ENCODE assay signal across 14 cellular contexts in genomic region chr6:110547266-110547964, GRCh38.
A peak's percentile ranks its signal among the peaks of the same experiment; 100 is the strongest.
DNase-seq lines count a peak whose midpoint lies in the region; ATAC-seq and TF ChIP-seq lines count a peak whose summit lies in the region.
"Had no signal": no experiment of that assay in that cellular context is flagged by ENCODE, and none has a peak within 500 bp of the region (broad histone marks: within the 10 kb centered on the region; RNA-seq: fewer than 3 reads in every experiment).

No MANE protein-coding gene starts in this region.

- peak overlapping the region; percentile 78 for H3K27ac ChIP-seq in SJSA1
- H3K27ac ChIP-seq in fibroblast of lung (ENCODE audit: insufficient read depth, low read length), result no peak overlapping the region
- H3K27ac ChIP-seq in CD4-positive, alpha-beta T cell (ENCODE audit: low read depth, low read length), result no peak overlapping the region
- H3K27ac ChIP-seq: spleen, thyroid gland had no signal

- peaks cover 3% of the 10 kb centered on the region for H3K9me3 Mint-ChIP-seq in CD4-positive, alpha-beta T cell

- peak; percentile 75 for DNase-seq in HCEC 1CT
- DNase-seq in SJSA1 (ENCODE audit: low read depth in 1 of 2, low spot score in 2 of 2), result peak; percentile 57 to 76
- DNase-seq in fibroblast of lung (ENCODE audit: low read depth in 2 of 2), result peak in 1 of 2 donors; percentile 79
- no peak for DNase-seq in CD4-positive, alpha-beta T cell
- DNase-seq in amniotic stem cell (lab: John Stamatoyannopoulos, UW), result no peak
- DNase-seq: activated CD4-positive, alpha-beta T cell treated with anti-CD3 and anti-CD28 coated beads for 48 hours; activated gamma-delta T cell treated with Interleukin-2 at 50 U/mL for 16 hours; GOT3; NCI-H748 treated with DMSO at 0.1 percent for 48 hours; spleen had no signal

- H3K9me3 ChIP-seq in SJSA1 (replicated peaks) (peaks cover 10% of the 10 kb centered on the region), fibroblast of lung (ENCODE audit: control insufficient read depth, insufficient read depth, low read depth, low read length) (no peaks in the 10 kb centered on the region), skeletal muscle satellite cell (replicated peaks; ENCODE audit: low read length) (peaks cover 11% of the 10 kb centered on the region)
- H3K9me3 ChIP-seq in CD4-positive, alpha-beta T cell (ENCODE audit: control insufficient read depth, low read length), result no peaks in the 10 kb centered on the region
- H3K9me3 ChIP-seq: thyroid gland had no signal

- no peak overlapping the region for H3K4me3 Mint-ChIP-seq in CD4-positive, alpha-beta T cell

- H3K27me3 ChIP-seq in SJSA1 (replicated peaks) (no peaks in the 10 kb centered on the region), fibroblast of lung (ENCODE audit: control insufficient read depth, insufficient read depth, low read length) (no peaks in the 10 kb centered on the region), skeletal muscle satellite cell (ENCODE audit: control insufficient read depth, insufficient read depth, low read length) (no peaks in the 10 kb centered on the region)
- H3K27me3 ChIP-seq in CD4-positive, alpha-beta T cell (ENCODE audit: control insufficient read depth, insufficient read depth, low read length), result no peaks in the 10 kb centered on the region
- H3K27me3 ChIP-seq: spleen, thyroid gland had no signal

- H3K79me2 ChIP-seq in fibroblast of lung (ENCODE audit: control insufficient read depth, insufficient read depth, low read length), result no peaks in the 10 kb centered on the region

- H3K4me2 ChIP-seq in fibroblast of lung (ENCODE audit: extremely low read depth, insufficient read depth, low read length), result peak overlapping the region; percentile 23
- H3K4me2 ChIP-seq in skeletal muscle satellite cell (ENCODE audit: low read length), result peak overlapping the region; percentile 52

- H3K4me1 Mint-ChIP-seq in CD4-positive, alpha-beta T cell (ENCODE audit: low read depth), result peaks cover 7% of the 10 kb centered on the region

- no peaks in the 10 kb centered on the region for H3K36me3 Mint-ChIP-seq in CD4-positive, alpha-beta T cell (ENCODE audit: low read depth)

- no peak for ATAC-seq in CD4-positive, alpha-beta T cell (ENCODE audit: poor library complexity)
- ATAC-seq in HG03571 (IDR thresholded peaks at IDR 0.05; ENCODE audit: unreplicated experiment) (no peak), HG03457 (IDR thresholded peaks at IDR 0.05; ENCODE audit: unreplicated experiment) (no peak)

- H3K36me3 ChIP-seq in SJSA1, result no peaks in the 10 kb centered on the region; the same call in 1 of the 2 replicates
- H3K36me3 ChIP-seq in fibroblast of lung (ENCODE audit: control insufficient read depth, insufficient read depth, low read length), result no peaks in the 10 kb centered on the region
- no peaks in the 10 kb centered on the region for H3K36me3 ChIP-seq in skeletal muscle satellite cell (ENCODE audit: insufficient read depth, low read length)
- H3K36me3 ChIP-seq: spleen, thyroid gland had no signal

- H3K9ac ChIP-seq in fibroblast of lung (ENCODE audit: insufficient read depth, low read length) (no peak overlapping the region), skeletal muscle satellite cell (ENCODE audit: low read depth, low read length) (peak overlapping the region; percentile 59)

- H3K4me1 ChIP-seq in SJSA1 (replicated peaks) (peaks cover 36% of the 10 kb centered on the region), fibroblast of lung (ENCODE audit: control insufficient read depth, extremely low read depth, insufficient read depth, low read length) (no peaks in the 10 kb centered on the region), skeletal muscle satellite cell (ENCODE audit: control insufficient read depth, insufficient read depth, low read length) (peaks cover 23% of the 10 kb centered on the region)
- H3K4me1 ChIP-seq: thyroid gland had no signal

- no peak overlapping the region for H2AFZ ChIP-seq in fibroblast of lung (ENCODE audit: low read length)

- no peaks in the 10 kb centered on the region for H4K20me1 ChIP-seq in fibroblast of lung (ENCODE audit: control insufficient read depth, extremely low read depth, insufficient read depth, low read length)

- POLR2A ChIA-PET in CD4-positive, alpha-beta T cell (lab: Charles Lee), result no interaction called here

- no peak overlapping the region for H3K27ac Mint-ChIP-seq in CD4-positive, alpha-beta T cell

- no peak for TF ChIP-seq CTCF in fibroblast of lung (conservative IDR thresholded peaks at IDR 0.05 in 1 of 2, IDR thresholded peaks at IDR 0.05 in 1 of 2; ENCODE audit: low read depth in 1 of 2, low read length in 2 of 2)
- no peak for TF ChIP-seq CTCF in CD4-positive, alpha-beta T cell (IDR thresholded peaks at IDR 0.05)

- H3K4me3 ChIP-seq in SJSA1 (no peak overlapping the region), fibroblast of lung (replicated peaks in 1 of 4; ENCODE audit: control extremely low read depth in 1 of 4, insufficient read depth in 1 of 4, low read depth in 3 of 4, low read length in 4 of 4) (no peak overlapping the region), skeletal muscle satellite cell (ENCODE audit: low read length) (peak overlapping the region; percentile 17)
- H3K4me3 ChIP-seq: spleen, thyroid gland had no signal

- CTCF ChIA-PET in CD4-positive, alpha-beta T cell (lab: Charles Lee), result no interaction called here

- H3K27me3 Mint-ChIP-seq in CD4-positive, alpha-beta T cell, result peaks cover 10% of the 10 kb centered on the region

- intact Hi-C loops in CD4-positive, alpha-beta T cell (cut with DNase I, micrococcal nuclease), result no loop called here

Comparison
In these comparisons a context has a peak if more than half of its experiments do, and no peak if none do; other contexts are left out.
1. DNase-seq: peak in HCEC 1CT (single experiment) and SJSA1 (2 of 2); none in CD4-positive, alpha-beta T cell (0 of 10) and amniotic stem cell (single experiment).